Comparison of ENCODE assay signal across 1 cellular context in genomic region chr20:54065601-54066038, GRCh38.
TF ChIP-seq lines count a peak whose summit lies in the region.

No MANE protein-coding gene starts in this region.

TF ChIP-seq in K562, 482 proteins besides CTCF, POLR2A, EP300 and RAD21 (continued from another document):
- TF ChIP-seq IFI16 (CRISPR knock-in tag; IDR thresholded peaks at IDR 0.05), result no peak
- TF ChIP-seq PRMT5 (CRISPR knock-in tag; IDR thresholded peaks at IDR 0.05), result no peak
- no peak for TF ChIP-seq ESRRB (CRISPR knock-in tag; IDR thresholded peaks at IDR 0.05; ENCODE audit: borderline replicate concordance)
- no peak for TF ChIP-seq NRF1 (conservative IDR thresholded peaks at IDR 0.05 in 1 of 2, IDR thresholded peaks at IDR 0.05 in 1 of 2)
- TF ChIP-seq, protein P1, sequence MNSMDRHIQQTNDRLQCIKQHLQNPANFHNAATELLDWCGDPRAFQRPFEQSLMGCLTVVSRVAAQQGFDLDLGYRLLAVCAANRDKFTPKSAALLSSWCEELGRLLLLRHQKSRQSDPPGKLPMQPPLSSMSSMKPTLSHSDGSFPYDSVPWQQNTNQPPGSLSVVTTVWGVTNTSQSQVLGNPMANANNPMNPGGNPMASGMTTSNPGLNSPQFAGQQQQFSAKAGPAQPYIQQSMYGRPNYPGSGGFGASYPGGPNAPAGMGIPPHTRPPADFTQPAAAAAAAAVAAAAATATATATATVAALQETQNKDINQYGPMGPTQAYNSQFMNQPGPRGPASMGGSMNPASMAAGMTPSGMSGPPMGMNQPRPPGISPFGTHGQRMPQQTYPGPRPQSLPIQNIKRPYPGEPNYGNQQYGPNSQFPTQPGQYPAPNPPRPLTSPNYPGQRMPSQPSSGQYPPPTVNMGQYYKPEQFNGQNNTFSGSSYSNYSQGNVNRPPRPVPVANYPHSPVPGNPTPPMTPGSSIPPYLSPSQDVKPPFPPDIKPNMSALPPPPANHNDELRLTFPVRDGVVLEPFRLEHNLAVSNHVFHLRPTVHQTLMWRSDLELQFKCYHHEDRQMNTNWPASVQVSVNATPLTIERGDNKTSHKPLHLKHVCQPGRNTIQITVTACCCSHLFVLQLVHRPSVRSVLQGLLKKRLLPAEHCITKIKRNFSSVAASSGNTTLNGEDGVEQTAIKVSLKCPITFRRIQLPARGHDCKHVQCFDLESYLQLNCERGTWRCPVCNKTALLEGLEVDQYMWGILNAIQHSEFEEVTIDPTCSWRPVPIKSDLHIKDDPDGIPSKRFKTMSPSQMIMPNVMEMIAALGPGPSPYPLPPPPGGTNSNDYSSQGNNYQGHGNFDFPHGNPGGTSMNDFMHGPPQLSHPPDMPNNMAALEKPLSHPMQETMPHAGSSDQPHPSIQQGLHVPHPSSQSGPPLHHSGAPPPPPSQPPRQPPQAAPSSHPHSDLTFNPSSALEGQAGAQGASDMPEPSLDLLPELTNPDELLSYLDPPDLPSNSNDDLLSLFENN (IDR thresholded peaks at IDR 0.05; ENCODE audit: low read depth in 2 of 2, low read length in 2 of 2), result peak in 1 of 2 experiments; percentile 86; a peak in 2 of 4 replicates
- no peak for TF ChIP-seq ZNF668 (CRISPR knock-in tag; IDR thresholded peaks at IDR 0.05)
- no peak for TF ChIP-seq ZFPM2 (CRISPR knock-in tag; IDR thresholded peaks at IDR 0.05)
- TF ChIP-seq HEY1 (CRISPR knock-in tag; IDR thresholded peaks at IDR 0.05; ENCODE audit: borderline replicate concordance), result no peak
- TF ChIP-seq MEF2A (IDR thresholded peaks at IDR 0.05; ENCODE audit: control insufficient read depth, low read depth, low read length), result peak; percentile 75
- TF ChIP-seq FIP1L1 (IDR thresholded peaks at IDR 0.05; ENCODE audit: low read depth, low read length, poor library complexity, severe bottlenecking), result no peak
- no peak for TF ChIP-seq ZNF778 (CRISPR knock-in tag; IDR thresholded peaks at IDR 0.05)
- no peak for TF ChIP-seq FOXK1 (CRISPR knock-in tag; IDR thresholded peaks at IDR 0.05; ENCODE audit: borderline replicate concordance)
